17 cellular contexts compared by ENCODE assay signal in the genomic region with DNA sequence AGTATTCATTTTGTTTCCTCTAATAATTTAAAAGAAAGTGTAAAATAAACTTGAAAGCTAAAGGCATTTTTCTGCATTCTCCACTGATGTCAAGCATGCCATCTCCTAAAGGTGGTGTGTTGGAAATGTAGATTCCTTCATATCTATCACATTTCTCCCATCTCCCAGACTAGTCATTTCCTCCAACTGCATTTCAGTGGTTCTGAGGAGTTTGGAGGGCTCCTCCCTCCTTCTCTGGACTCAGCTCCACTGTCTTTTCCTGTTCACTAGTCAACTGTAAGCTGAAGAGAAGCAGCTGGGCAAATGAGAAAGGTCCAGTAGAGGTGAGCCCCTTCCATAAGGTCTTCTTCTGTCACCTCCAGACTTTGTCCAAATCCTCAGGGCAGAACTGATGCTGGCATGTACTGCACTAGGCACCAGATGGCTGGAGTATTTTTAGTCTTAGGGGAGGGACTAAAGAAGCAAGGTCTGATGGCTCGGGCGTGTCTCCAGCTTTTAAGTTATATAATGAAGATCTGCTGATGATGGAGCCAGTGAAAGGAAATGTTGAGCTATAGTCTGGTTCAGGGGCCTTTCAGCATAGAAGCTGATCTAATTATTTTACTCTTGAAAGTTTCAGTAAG.
DNase-seq lines count a peak whose midpoint lies in the region; ATAC-seq and TF ChIP-seq lines count a peak whose summit lies in the region.
"Had no signal": no experiment of that assay in that cellular context is flagged by ENCODE, and none has a peak within 500 bp of the region (broad histone marks: within the 10 kb centered on the region; RNA-seq: fewer than 3 reads in every experiment).

No MANE protein-coding gene starts in this region.

- 0 out of 2 replicates have a peak, but pooled peaks cover 12% of the 10 kb centered on the region for H3K4me1 ChIP-seq in GM23248 (ENCODE audit: insufficient read depth)
- H3K4me1 ChIP-seq in upper lobe of right lung, result no peaks in the 10 kb centered on the region
- H3K4me1 ChIP-seq: esophagus muscularis mucosa, right atrium auricular region, transverse colon had no signal

- peak overlapping the region; percentile 31 for H3K4me2 ChIP-seq in GM23248 (ENCODE audit: unreplicated experiment)

- DNase-seq in GM23248 (peak; percentile 47), NCI-H524 treated with DMSO at 0.1 percent for 48 hours (lab: John Stamatoyannopoulos, UW) (peak; percentile 22), cerebellar nuclear complex (lab: John Stamatoyannopoulos, UW) (peak; percentile 49 to 80), upper lobe of right lung (no peak), HuH-7 (ENCODE audit: low spot score) (no peak), amygdala (lab: John Stamatoyannopoulos, UW) (no peak)
- DNase-seq: activated CD4-positive, alpha-beta T cell treated with anti-CD3 and anti-CD28 coated beads, Interleukin-2, amount 50 U/mL, for 48 hours; activated T-cell treated with anti-CD3 and anti-CD28 coated beads, Interleukin-2, amount 50 U/mL, for 1 hour; brain microvascular endothelial cell; DMS79; NCI-H2029; stimulated activated naive CD4-positive, alpha-beta T cell; transverse colon had no signal

- no peaks in the 10 kb centered on the region for H3K9me2 ChIP-seq in GM23248 (ENCODE audit: insufficient read depth)

- H3K27me3 ChIP-seq in GM23248 (replicated peaks; ENCODE audit: insufficient read depth), result no peaks in the 10 kb centered on the region
- no peaks in the 10 kb centered on the region for H3K27me3 ChIP-seq in upper lobe of right lung
- H3K27me3 ChIP-seq: brain microvascular endothelial cell, esophagus muscularis mucosa, neutrophil, right atrium auricular region, transverse colon had no signal

- H4K20me1 ChIP-seq in GM23248 (ENCODE audit: insufficient read depth), result no peaks in the 10 kb centered on the region

- H3K36me3 ChIP-seq in GM23248 (ENCODE audit: low read depth) (no peaks in the 10 kb centered on the region), upper lobe of right lung (no peaks in the 10 kb centered on the region)
- H3K36me3 ChIP-seq: brain microvascular endothelial cell, esophagus muscularis mucosa, neutrophil, right atrium auricular region, transverse colon had no signal

- H3K27ac ChIP-seq in GM23248 (no peak overlapping the region), upper lobe of right lung (no peak overlapping the region)
- H3K27ac ChIP-seq: brain microvascular endothelial cell, esophagus muscularis mucosa, neutrophil, right atrium auricular region, transverse colon had no signal

- in situ Hi-C loops in GM23248 (cut with MboI), result no loop called here

- ATAC-seq in upper lobe of right lung (peak; percentile 24), GM21360 (IDR thresholded peaks at IDR 0.05; ENCODE audit: unreplicated experiment) (no peak)

- H3K9me3 ChIP-seq in GM23248 (ENCODE audit: low read depth), result no peaks in the 10 kb centered on the region
- no peaks in the 10 kb centered on the region for H3K9me3 ChIP-seq in upper lobe of right lung
- H3K9me3 ChIP-seq: esophagus muscularis mucosa, neutrophil, right atrium auricular region, transverse colon had no signal

- WGBS in GM23248 (ENCODE audit: low coverage in 1 of 2, low lambda C conversion rate in 2 of 2, missing lambda C conversion rate in 2 of 2), 2 experiments, result 21 to 29% methylated on average over 2 of the region's 2 CpGs

- H3K9ac ChIP-seq in GM23248, result no peak overlapping the region

- no peak overlapping the region for H3K4me3 ChIP-seq in GM23248
- H3K4me3 ChIP-seq in upper lobe of right lung, result no peak overlapping the region
- H3K4me3 ChIP-seq: esophagus muscularis mucosa, right atrium auricular region, transverse colon had no signal

- H3F3A ChIP-seq in GM23248 (ENCODE audit: insufficient read depth), result no peaks in the 10 kb centered on the region

- 0 out of 2 replicates have a peak, but pooled peaks cover 5% of the 10 kb centered on the region for H3K79me2 ChIP-seq in GM23248 (ENCODE audit: insufficient read depth)

- H2AFZ ChIP-seq in GM23248, result peak overlapping the region; percentile 72

- TF ChIP-seq CTCF in upper lobe of right lung (IDR thresholded peaks at IDR 0.05), result no peak

- intact Hi-C loops in upper lobe of right lung (cut with DNase I), result no loop called here

Comparison
In these comparisons a context has a peak if more than half of its experiments do, and no peak if none do; other contexts are left out.
1. DNase-seq: peak in GM23248 (single experiment), NCI-H524 treated with DMSO at 0.1 percent for 48 hours (single experiment) and cerebellar nuclear complex (2 of 2); none in upper lobe of right lung (single experiment), HuH-7 (single experiment) and amygdala (0 of 56).